9 cellular contexts compared by ENCODE assay signal in genomic region chr2:97005353-97005752, GRCh38. TPM values are rescaled to one million over a fixed set of nuclear protein-coding genes. Genes with fewer than 3 reads are reported as not detected.
DNase-seq lines count a peak whose midpoint lies in the region; TF ChIP-seq lines count a peak whose summit lies in the region.
"Had no signal": no experiment of that assay in that cellular context is flagged by ENCODE, and none has a peak within 500 bp of the region (broad histone marks: within the 10 kb centered on the region; RNA-seq: fewer than 3 reads in every experiment).

No MANE protein-coding gene starts in this region.

- H3K4me1 ChIP-seq in mesenchymal stem cell (ENCODE audit: control insufficient read depth, insufficient read depth, low read depth, low read length) (no peaks in the 10 kb centered on the region), adrenal gland (replicated peaks in 1 of 2) (no peaks in the 10 kb centered on the region), neuronal stem cell (ENCODE audit: control insufficient read depth in 2 of 2, insufficient read depth in 1 of 2, low read depth in 1 of 2, low read length in 2 of 2) (no peaks in the 10 kb centered on the region)

- H3K27me3 ChIP-seq in HL-60 (ENCODE audit: insufficient read depth, poor library complexity, severe bottlenecking) = no peaks in the 10 kb centered on the region
- no peaks in the 10 kb centered on the region for H3K27me3 ChIP-seq in WERI-Rb-1 (ENCODE audit: insufficient read depth, low read depth, severe bottlenecking)
- peaks cover 13 to 28% of the 10 kb centered on the region in 2 experiments for H3K27me3 ChIP-seq in mesenchymal stem cell (ENCODE audit: control insufficient read depth in 1 of 2, insufficient read depth in 1 of 2, low read length in 2 of 2)
- peaks cover 5% of the 10 kb centered on the region for H3K27me3 ChIP-seq in adrenal gland
- peaks cover 0 to 12% (median 2%) of the 10 kb centered on the region in 3 experiments for H3K27me3 ChIP-seq in neuronal stem cell (ENCODE audit: control insufficient read depth in 3 of 3, insufficient read depth in 3 of 3, low read depth in 1 of 3, low read length in 3 of 3)

- intact Hi-C loops in adrenal gland (cut with DNase I) = no loop called here

- H3K9me3 ChIP-seq in WERI-Rb-1 (ENCODE audit: severe bottlenecking) = no peaks in the 10 kb centered on the region
- H3K9me3 ChIP-seq in mesenchymal stem cell (ENCODE audit: control insufficient read depth, low read length) = no peaks in the 10 kb centered on the region
- H3K9me3 ChIP-seq in adrenal gland (replicated peaks in 1 of 3) = no peaks in the 10 kb centered on the region
- H3K9me3 ChIP-seq in neuronal stem cell (replicated peaks in 1 of 2; ENCODE audit: control insufficient read depth in 2 of 2, insufficient read depth in 1 of 2, low read depth in 1 of 2, low read length in 2 of 2) = no peaks in the 10 kb centered on the region

- TF ChIP-seq POLR2A in adrenal gland (IDR thresholded peaks at IDR 0.05) = no peak

- H3K23ac ChIP-seq in mesenchymal stem cell (ENCODE audit: low read length in 2 of 2) = no peak overlapping the region
- no peak overlapping the region for H3K23ac ChIP-seq in neuronal stem cell (ENCODE audit: low read depth, low read length, poor library complexity)

- H2AK5ac ChIP-seq in mesenchymal stem cell (ENCODE audit: low read length, severe bottlenecking) (no peak overlapping the region), neuronal stem cell (ENCODE audit: low read depth, low read length) (no peak overlapping the region)

- no peak overlapping the region for H3K27ac ChIP-seq in HL-60 (replicated peaks)
- no peak overlapping the region for H3K27ac ChIP-seq in WERI-Rb-1
- no peak overlapping the region for H3K27ac ChIP-seq in mesenchymal stem cell (ENCODE audit: low read length, poor library complexity, severe bottlenecking)
- H3K27ac ChIP-seq in adrenal gland = no peak overlapping the region
- no peak overlapping the region for H3K27ac ChIP-seq in neuronal stem cell (replicated peaks; ENCODE audit: low read length)

- H3K4me3 ChIP-seq in HL-60 (replicated peaks; ENCODE audit: insufficient read depth, low read length) = no peak overlapping the region
- H3K4me3 ChIP-seq in WERI-Rb-1 (ENCODE audit: low read depth, low read length) = no peak overlapping the region
- H3K4me3 ChIP-seq in mesenchymal stem cell (ENCODE audit: insufficient read depth in 1 of 2, low read depth in 1 of 2, low read length in 2 of 2) = no peak overlapping the region
- no peak overlapping the region for H3K4me3 ChIP-seq in adrenal gland
- H3K4me3 ChIP-seq in neuronal stem cell (ENCODE audit: low read length in 2 of 2) = no peak overlapping the region

- H3K4me2 ChIP-seq in mesenchymal stem cell (ENCODE audit: low read length, poor library complexity, severe bottlenecking) (no peak overlapping the region), neuronal stem cell (ENCODE audit: insufficient read depth, low read length, poor library complexity, severe bottlenecking) (no peak overlapping the region)

- H3K79me1 ChIP-seq in mesenchymal stem cell (replicated peaks; ENCODE audit: low read length, poor library complexity, severe bottlenecking) (no peaks in the 10 kb centered on the region), neuronal stem cell (ENCODE audit: low read depth, low read length) (no peaks in the 10 kb centered on the region)

- no peak overlapping the region for H3K14ac ChIP-seq in mesenchymal stem cell (ENCODE audit: low read length in 2 of 2)
- H3K14ac ChIP-seq in neuronal stem cell (ENCODE audit: low read length) = no peak overlapping the region

- H3K9ac ChIP-seq in mesenchymal stem cell (ENCODE audit: low read length) (no peak overlapping the region), neuronal stem cell (ENCODE audit: low read depth, low read length, poor library complexity) (no peak overlapping the region)

- H4K8ac ChIP-seq in mesenchymal stem cell (ENCODE audit: low read length) = no peak overlapping the region
- H4K8ac ChIP-seq in neuronal stem cell (ENCODE audit: low read depth, low read length) = no peak overlapping the region

- H2AFZ ChIP-seq in mesenchymal stem cell (ENCODE audit: low read depth, low read length) (no peak overlapping the region), neuronal stem cell (ENCODE audit: low read length) (no peak overlapping the region)

- H3K4ac ChIP-seq in mesenchymal stem cell (ENCODE audit: low read depth in 1 of 2, low read length in 2 of 2) (no peak overlapping the region), neuronal stem cell (ENCODE audit: low read length) (no peak overlapping the region)

- H2BK15ac ChIP-seq in mesenchymal stem cell (ENCODE audit: low read depth, poor library complexity, severe bottlenecking) = no peak overlapping the region
- no peak overlapping the region for H2BK15ac ChIP-seq in neuronal stem cell (ENCODE audit: low read length)

- peak; percentile 18 for TF ChIP-seq CTCF in HL-60 (IDR thresholded peaks at IDR 0.05; ENCODE audit: insufficient read depth, low read length)
- TF ChIP-seq CTCF in WERI-Rb-1 (IDR thresholded peaks at IDR 0.05; ENCODE audit: low read depth, low read length) = peak; percentile 36; the same call in 1 of the 2 replicates
- TF ChIP-seq CTCF in adrenal gland (IDR thresholded peaks at IDR 0.05) = peak in 2 of 6 experiments; percentile 10 to 18

- H3K36me3 ChIP-seq in WERI-Rb-1 (no peaks in the 10 kb centered on the region), mesenchymal stem cell (ENCODE audit: control insufficient read depth in 1 of 2, insufficient read depth in 2 of 2, low read depth in 1 of 2, low read length in 2 of 2) (no peaks in the 10 kb centered on the region), adrenal gland (replicated peaks in 1 of 2) (no peaks in the 10 kb centered on the region), neuronal stem cell (replicated peaks in 1 of 2; ENCODE audit: control insufficient read depth in 2 of 2, insufficient read depth in 2 of 2, low read length in 2 of 2) (no peaks in the 10 kb centered on the region)

- DNase-seq in DMS 273 (lab: John Stamatoyannopoulos, UW; ENCODE audit: unreplicated experiment) (peak; percentile 74), DMS 273 treated with DMSO at 0.1 percent for 48 hours (lab: John Stamatoyannopoulos, UW) (no peak), HL-60 (ENCODE audit: low read depth in 1 of 2, low spot score in 1 of 2) (no peak), WERI-Rb-1 (no peak), mesenchymal stem cell (peak; percentile 14), adrenal gland (no peak), NCI-H1930 (lab: John Stamatoyannopoulos, UW) (no peak), neuronal stem cell (ENCODE audit: low spot score) (no peak)
- DNase-seq: Right ventricle myocardium superior had no signal

- H2BK5ac ChIP-seq in mesenchymal stem cell (ENCODE audit: low read depth, low read length, poor library complexity, severe bottlenecking) = no peak overlapping the region
- H2BK5ac ChIP-seq in neuronal stem cell (ENCODE audit: low read length) = no peak overlapping the region

- H4K91ac ChIP-seq in mesenchymal stem cell (ENCODE audit: low read length) = no peak overlapping the region
- H4K91ac ChIP-seq in neuronal stem cell (ENCODE audit: low read depth, low read length, poor library complexity) = no peak overlapping the region

- H3K18ac ChIP-seq in mesenchymal stem cell (ENCODE audit: low read depth in 1 of 2, low read length in 2 of 2) (no peak overlapping the region), neuronal stem cell (ENCODE audit: low read length) (no peak overlapping the region)

- no peak overlapping the region for H2BK12ac ChIP-seq in mesenchymal stem cell (ENCODE audit: low read length in 2 of 2)
- no peak overlapping the region for H2BK12ac ChIP-seq in neuronal stem cell (ENCODE audit: low read length)

- H2BK120ac ChIP-seq in mesenchymal stem cell (ENCODE audit: low read depth, low read length) (no peak overlapping the region), neuronal stem cell (ENCODE audit: low read depth, low read length) (no peak overlapping the region)

RNA-seq across cellular contexts. Expression of gene FAM178B, which starts 19.0 kb away (rescaled TPM):
- not detected for polyA plus RNA-seq in mesenchymal stem cell (2013, experiment 1 of 2)
- not detected for polyA plus RNA-seq in mesenchymal stem cell (2013, experiment 2 of 2)
- under 1 TPM in 1 of 8 donors, not detected in 7; 0.32 TPM for total RNA-seq in adrenal gland
- polyA plus RNA-seq in adrenal gland = under 1 TPM in 1 of 3 donors, not detected in 2; 0.51 TPM
- polyA plus RNA-seq in neuronal stem cell (2013, experiment 1 of 2) = 1.0 TPM
- 1.0 TPM for polyA plus RNA-seq in neuronal stem cell (2013, experiment 2 of 2)

Comparison
In these comparisons a context has a peak if more than half of its experiments do, and no peak if none do; other contexts are left out.
1. DNase-seq: peak in DMS 273 (single experiment) and mesenchymal stem cell (single experiment); none in DMS 273 treated with DMSO at 0.1 percent for 48 hours (single experiment), HL-60 (0 of 2), WERI-Rb-1 (single experiment), adrenal gland (0 of 7), NCI-H1930 (0 of 2) and neuronal stem cell (single experiment).